ENCODE assay signal across 23 cellular contexts in genomic region chr12:66572845-66573244, GRCh38.
"Had no signal": no experiment of that assay in that cellular context is flagged by ENCODE, and none has a peak within 500 bp of the region (broad histone marks: within the 10 kb centered on the region; RNA-seq: fewer than 3 reads in every experiment).

No MANE protein-coding gene starts in this region.

- ATAC-seq: effector memory CD8-positive, alpha-beta T cell; esophagus mucosa; gastrocnemius medialis; heart right ventricle; left cardiac atrium; left lung; left ventricle myocardium superior; lower lobe of right lung; mucosa of descending colon; naive thymus-derived CD8-positive, alpha-beta T cell had no signal

- DNase-seq: cortex of kidney; effector CD8-positive, alpha-beta T cell; effector memory CD8-positive, alpha-beta T cell; endodermal cell; erythroblast; esophagus squamous epithelium; foreskin fibroblast; foreskin melanocyte; gastrocnemius medialis; glutamatergic neuron; head of caudate nucleus; heart right ventricle; hippocampal formation; left cardiac atrium; left lung; left ventricle myocardium superior; lower lobe of right lung; mesenchymal stem cell; mucosa of descending colon; naive B cell; naive thymus-derived CD8-positive, alpha-beta T cell had no signal

- H3K4me3 ChIP-seq: esophagus squamous epithelium, gastrocnemius medialis, heart right ventricle, left lung, lower lobe of right lung, mucosa of descending colon had no signal

- H3K27ac ChIP-seq: epithelial cell of prostate, esophagus squamous epithelium, gastrocnemius medialis, heart right ventricle, left lung, lower lobe of right lung had no signal

- H3K27me3 ChIP-seq: esophagus squamous epithelium, gastrocnemius medialis, heart right ventricle, left lung had no signal

- H3K9me3 ChIP-seq: esophagus squamous epithelium, gastrocnemius medialis, heart right ventricle, left lung, lower lobe of right lung, mucosa of descending colon had no signal

- H3K36me3 ChIP-seq: esophagus squamous epithelium, gastrocnemius medialis, heart right ventricle, left lung, lower lobe of right lung had no signal

- H3K4me1 ChIP-seq: esophagus squamous epithelium, gastrocnemius medialis, heart right ventricle, left lung, lower lobe of right lung had no signal
